Comparison of ENCODE assay signal across 19 cellular contexts in genomic region chr2:97755491-97755890, GRCh38. TPM values are rescaled to one million over a fixed set of nuclear protein-coding genes. Genes with fewer than 3 reads are reported as not detected.
"Had no signal": no experiment of that assay in that cellular context is flagged by ENCODE, and none has a peak within 500 bp of the region (broad histone marks: within the 10 kb centered on the region; RNA-seq: fewer than 3 reads in every experiment).

No MANE protein-coding gene starts in this region.

- H3K36me3 ChIP-seq: uterus had no signal

- H3K9me3 ChIP-seq: lower lobe of right lung, spleen, tibial nerve, uterus had no signal

- H3K27ac ChIP-seq: cardiac muscle cell, dorsolateral prefrontal cortex, lower lobe of right lung, spleen, tibial nerve, uterus had no signal

- DNase-seq: activated CD4-positive, alpha-beta T cell treated with anti-CD3 and anti-CD28 coated beads, Interleukin-2, amount 50 U/mL, for 4 hours; dorsolateral prefrontal cortex; endodermal cell; foreskin melanocyte; head of caudate nucleus; immature natural killer cell; lower lobe of right lung; spleen; stimulated activated naive CD4-positive, alpha-beta T cell treated with Interleukin-2 at 50 U/mL for 16 hours; substantia nigra; T-helper 1 cell; T1000; uterus had no signal

- H3K4me1 ChIP-seq: lower lobe of right lung, uterus had no signal

- ATAC-seq: activated CD4-positive, CD25-positive, alpha-beta regulatory T cell treated with anti-CD3 and anti-CD28 coated beads, Interleukin-2, amount 50 U/mL, for 24 hours; lower lobe of right lung; natural killer cell treated with Interleukin-12 subunit alpha and Interleukin-12 subunit beta and Interleukin-15 and Interleukin-18, amount 100 ng/mL, for 72 hours had no signal

- H3K27me3 ChIP-seq: cardiac muscle cell, dorsolateral prefrontal cortex, spleen, tibial nerve, uterus had no signal

- H3K4me3 ChIP-seq: cardiac muscle cell, dorsolateral prefrontal cortex, lower lobe of right lung, spleen, tibial nerve, uterus had no signal

RNA-seq across cellular contexts. Expression of gene ZAP70, which starts 42.1 kb away (rescaled TPM):
- total RNA-seq: epithelial cell of proximal tubule, renal cortical epithelial cell had no signal
